15 cellular contexts compared by ENCODE assay signal in the genomic region with DNA sequence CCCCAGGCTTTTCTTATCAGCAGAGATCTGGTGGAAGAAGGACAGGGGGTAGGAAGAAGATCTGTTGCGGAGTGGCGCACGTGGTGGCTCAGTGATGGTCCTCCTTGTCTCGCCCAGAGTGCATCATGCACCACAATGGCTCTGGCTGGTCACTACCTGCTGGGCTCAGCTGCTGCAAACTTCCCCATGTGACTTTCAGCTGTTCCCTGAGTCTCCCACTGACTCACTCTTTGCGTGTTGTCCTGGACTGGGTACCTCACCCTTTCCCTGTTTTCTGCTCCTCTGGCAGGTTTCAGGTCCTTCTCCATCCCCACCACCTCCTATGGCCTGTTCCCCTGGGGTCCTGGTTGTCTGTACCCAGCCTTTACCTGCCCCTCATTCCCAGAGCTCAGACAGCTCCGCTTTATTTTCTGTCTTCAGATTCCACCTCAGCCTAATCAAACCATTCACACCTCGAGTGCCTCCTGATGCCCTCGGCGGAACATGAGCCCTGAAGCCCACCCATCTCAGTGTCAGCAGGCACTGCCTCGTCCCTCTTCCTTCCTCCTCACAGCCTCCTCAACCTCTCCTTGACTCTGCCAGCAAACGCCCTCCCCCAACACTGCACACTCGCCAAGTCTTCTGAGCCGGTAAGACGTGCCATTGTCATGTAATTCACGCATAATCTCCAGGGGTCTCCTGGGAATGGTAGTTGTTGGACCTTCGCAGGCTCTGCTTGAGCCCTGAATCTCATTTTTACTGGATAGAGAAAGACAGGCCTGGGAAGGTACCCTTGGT. TPM values are rescaled to one million over a fixed set of nuclear protein-coding genes. Genes with fewer than 3 reads are reported as not detected.
A peak's percentile ranks its signal among the peaks of the same experiment; 100 is the strongest.
DNase-seq lines count a peak whose midpoint lies in the region; ATAC-seq and TF ChIP-seq lines count a peak whose summit lies in the region.
"Had no signal": no experiment of that assay in that cellular context is flagged by ENCODE, and none has a peak within 500 bp of the region (broad histone marks: within the 10 kb centered on the region; RNA-seq: fewer than 3 reads in every experiment).

No MANE protein-coding gene starts in this region.

- H3K36me3 ChIP-seq in BLaER1 (no peaks in the 10 kb centered on the region), adrenal gland (replicated peaks in 1 of 2) (peaks cover 0 to 38% of the 10 kb centered on the region in 2 donors), iPS-15b (ENCODE audit: control insufficient read depth, insufficient read depth, low read length) (no peaks in the 10 kb centered on the region), rectal smooth muscle tissue (ENCODE audit: control insufficient read depth, insufficient read depth, low read length) (peaks cover 9% of the 10 kb centered on the region)

- no peak overlapping the region for H3K4me3 Mint-ChIP-seq in stimulated activated effector memory CD8-positive, alpha-beta T cell treated with anti-CD3 and anti-CD28 coated beads, Interleukin-12 subunit alpha, Interleukin-12 subunit beta, amount 100 ng/mL, for 72 hours
- H3K4me3 Mint-ChIP-seq: type B pancreatic cell had no signal

- H3K4me1 Mint-ChIP-seq in stimulated activated effector memory CD8-positive, alpha-beta T cell treated with anti-CD3 and anti-CD28 coated beads, Interleukin-12 subunit alpha, Interleukin-12 subunit beta, amount 100 ng/mL, for 72 hours: peaks cover 9% of the 10 kb centered on the region

- H3K9me3 ChIP-seq in BLaER1: peaks cover 3% of the 10 kb centered on the region; the same call in 1 of the 2 replicates
- no peaks in the 10 kb centered on the region for H3K9me3 ChIP-seq in adrenal gland (replicated peaks in 1 of 3)
- H3K9me3 ChIP-seq in iPS-15b (ENCODE audit: control insufficient read depth, insufficient read depth, low read length): no peaks in the 10 kb centered on the region

- no peak for TF ChIP-seq POLR2A in adrenal gland (IDR thresholded peaks at IDR 0.05)

- H3K4me3 ChIP-seq in BLaER1 (no peak overlapping the region), adrenal gland (peak overlapping the region in 1 of 4 donors; percentile 58), iPS-15b (ENCODE audit: low read depth, low read length) (no peak overlapping the region), rectal smooth muscle tissue (ENCODE audit: low read length) (peak overlapping the region; percentile 58)

- H3K27me3 ChIP-seq in BLaER1: no peaks in the 10 kb centered on the region
- H3K27me3 ChIP-seq in adrenal gland: no peaks in the 10 kb centered on the region
- H3K27me3 ChIP-seq in iPS-15b (ENCODE audit: control insufficient read depth, insufficient read depth, low read length): no peaks in the 10 kb centered on the region
- H3K27me3 ChIP-seq in rectal smooth muscle tissue (ENCODE audit: control insufficient read depth, insufficient read depth, low read length): no peaks in the 10 kb centered on the region

- peaks cover 4% of the 10 kb centered on the region for H3K36me3 Mint-ChIP-seq in stimulated activated effector memory CD8-positive, alpha-beta T cell treated with anti-CD3 and anti-CD28 coated beads, Interleukin-12 subunit alpha, Interleukin-12 subunit beta, amount 100 ng/mL, for 72 hours
- H3K36me3 Mint-ChIP-seq: type B pancreatic cell had no signal

- H3K27ac Mint-ChIP-seq in stimulated activated effector memory CD8-positive, alpha-beta T cell treated with anti-CD3 and anti-CD28 coated beads, Interleukin-12 subunit alpha, Interleukin-12 subunit beta, amount 100 ng/mL, for 72 hours: no peak overlapping the region
- H3K27ac Mint-ChIP-seq: type B pancreatic cell had no signal

- ATAC-seq in GM19397 (IDR thresholded peaks at IDR 0.05; ENCODE audit: unreplicated experiment): no peak
- no peak for ATAC-seq in GM21737 (IDR thresholded peaks at IDR 0.05; ENCODE audit: unreplicated experiment)
- ATAC-seq in stimulated activated effector memory CD8-positive, alpha-beta T cell treated with anti-CD3 and anti-CD28 coated beads, Interleukin-12 subunit alpha, Interleukin-12 subunit beta, amount 100 ng/mL, for 72 hours: no peak

- no peaks in the 10 kb centered on the region for H4K20me1 ChIP-seq in BLaER1

- TF ChIP-seq CTCF in adrenal gland (IDR thresholded peaks at IDR 0.05): no peak

- intact Hi-C loops in adrenal gland (cut with DNase I): no loop called here

- H3K9me3 Mint-ChIP-seq in stimulated activated effector memory CD8-positive, alpha-beta T cell treated with anti-CD3 and anti-CD28 coated beads, Interleukin-12 subunit alpha, Interleukin-12 subunit beta, amount 100 ng/mL, for 72 hours: no peaks in the 10 kb centered on the region
- H3K9me3 Mint-ChIP-seq: CD4-positive, CD25-positive, alpha-beta regulatory T cell; type B pancreatic cell had no signal

- no peak overlapping the region; the same call in 1 of the 2 replicates for H3K27ac ChIP-seq in BLaER1
- peak overlapping the region in 3 of 5 donors; percentile 2 to 94 (median 82) for H3K27ac ChIP-seq in adrenal gland
- H3K27ac ChIP-seq in rectal smooth muscle tissue (ENCODE audit: low read depth, low read length): peak overlapping the region; percentile 6
- H3K27ac ChIP-seq: epithelial cell of prostate had no signal

- WGBS in adrenal gland, 4 donors: 78 to 84% (median 81%) methylated on average over 13 to 16 of the region's 16 CpGs

- H3K9ac ChIP-seq in BLaER1 (no peak overlapping the region), iPS-15b (ENCODE audit: low read depth, low read length) (peak overlapping the region; percentile 4), rectal smooth muscle tissue (ENCODE audit: low read length) (no peak overlapping the region)

- H3K4me2 ChIP-seq in BLaER1: peak overlapping the region; percentile 75

- DNase-seq in adrenal gland: peak in 3 of 7 donors; percentile 30 to 52 (median 32)
- DNase-seq in AG20443 (ENCODE audit: low spot score): no peak
- DNase-seq in stimulated activated effector memory CD8-positive, alpha-beta T cell treated with anti-CD3 and anti-CD28 coated beads, Interleukin-12 subunit alpha, Interleukin-12 subunit beta, amount 100 ng/mL, for 72 hours (ENCODE audit: low spot score in 2 of 2): no peak
- DNase-seq: activated CD8-positive, alpha-beta memory T cell treated with anti-CD3 and anti-CD28 coated beads for 24 hours; CD4-positive, CD25-positive, alpha-beta regulatory T cell; midbrain; NCI-H1105; stimulated activated CD4-positive, alpha-beta T cell treated with anti-CD3 and anti-CD28 coated beads, Interleukin-2, amount 100 ng/mL, for 48 hours had no signal

- H3K4me1 ChIP-seq in BLaER1: peaks cover 26% of the 10 kb centered on the region
- H3K4me1 ChIP-seq in adrenal gland (replicated peaks in 1 of 2): peaks cover 10 to 34% of the 10 kb centered on the region in 2 donors
- H3K4me1 ChIP-seq in iPS-15b (ENCODE audit: control insufficient read depth, insufficient read depth, low read length): peaks cover 14% of the 10 kb centered on the region
- H3K4me1 ChIP-seq in rectal smooth muscle tissue (ENCODE audit: control insufficient read depth, insufficient read depth, low read length): peaks cover 11% of the 10 kb centered on the region

RNA-seq across cellular contexts. Expression of gene C1R, which starts 1.8 kb away (rescaled TPM):
- total RNA-seq in adrenal gland: 1,000 to 10,000 TPM in 1 of 8 donors, 100 to 1,000 TPM in 7; 206 to 1,160 (median 464) TPM
- polyA plus RNA-seq in adrenal gland: 100 to 1,000 TPM; 256 to 425 (median 307) TPM

RNA-seq across cellular contexts. Expression of gene C1RL, which starts 18.6 kb away (rescaled TPM):
- 100 to 1,000 TPM; 118 to 407 (median 159) TPM for total RNA-seq in adrenal gland
- 100 to 1,000 TPM; 120 to 186 (median 156) TPM for polyA plus RNA-seq in adrenal gland

RNA-seq across cellular contexts. Expression of gene C1S, which starts 29.9 kb away (rescaled TPM):
- 100 to 1,000 TPM; 180 to 582 (median 300) TPM for total RNA-seq in adrenal gland
- polyA plus RNA-seq in adrenal gland: 100 to 1,000 TPM; 171 to 234 (median 229) TPM
- polyA plus RNA-seq: CD4-positive, CD25-positive, alpha-beta regulatory T cell had no signal

RNA-seq across cellular contexts. Expression of gene RBP5, which starts 38.3 kb away (rescaled TPM):
- total RNA-seq in adrenal gland: 10 to 100 TPM in 3 of 8 donors, 1 to 10 TPM in 5; 2.0 to 17.0 (median 9.1) TPM
- polyA plus RNA-seq in adrenal gland: 10 to 100 TPM in 2 of 3 donors, 1 to 10 TPM in 1; 8.7 to 17.8 (median 15.0) TPM
- total RNA-seq: CD4-positive, CD25-positive, alpha-beta regulatory T cell had no signal
- polyA plus RNA-seq: CD4-positive, CD25-positive, alpha-beta regulatory T cell had no signal

RNA-seq across cellular contexts. Expression of gene CLSTN3, which starts 39.8 kb away (rescaled TPM):
- total RNA-seq in adrenal gland: 100 to 1,000 TPM in 1 of 8 donors, 10 to 100 TPM in 7; 33.3 to 175 (median 44.9) TPM
- polyA plus RNA-seq in adrenal gland: 10 to 100 TPM; 41.5 to 84.8 (median 41.8) TPM
